1 cellular context compared by ENCODE assay signal in genomic region chr11:62578541-62578940, GRCh38.
TF ChIP-seq lines count a peak whose summit lies in the region.

No MANE protein-coding gene starts in this region.

TF ChIP-seq in endothelial cell of umbilical vein, 7 proteins besides CTCF, POLR2A, EP300 and RAD21:
- no peak for TF ChIP-seq JUN (IDR thresholded peaks at IDR 0.05; ENCODE audit: borderline replicate concordance, insufficient read depth, insufficient read length, low read depth)
- no peak for TF ChIP-seq MAX (IDR thresholded peaks at IDR 0.05; ENCODE audit: insufficient read depth, insufficient read length)
- no peak for TF ChIP-seq POLR2AphosphoS5 (IDR thresholded peaks at IDR 0.05; ENCODE audit: insufficient read depth, low read depth, low read length)
- TF ChIP-seq EZH2 (IDR thresholded peaks at IDR 0.05; ENCODE audit: borderline replicate concordance, low read depth, low read length, severe bottlenecking) = no peak
- no peak for TF ChIP-seq MYC (IDR thresholded peaks at IDR 0.05; ENCODE audit: low read depth, low read length)
- no peak for TF ChIP-seq GATA2 (IDR thresholded peaks at IDR 0.05; ENCODE audit: insufficient read depth, insufficient read length, low read depth, low read length)
- no peak for TF ChIP-seq FOS (IDR thresholded peaks at IDR 0.05; ENCODE audit: borderline replicate concordance, insufficient read depth, low read length)
